ENCODE assay signal across 8 cellular contexts in the genomic region with DNA sequence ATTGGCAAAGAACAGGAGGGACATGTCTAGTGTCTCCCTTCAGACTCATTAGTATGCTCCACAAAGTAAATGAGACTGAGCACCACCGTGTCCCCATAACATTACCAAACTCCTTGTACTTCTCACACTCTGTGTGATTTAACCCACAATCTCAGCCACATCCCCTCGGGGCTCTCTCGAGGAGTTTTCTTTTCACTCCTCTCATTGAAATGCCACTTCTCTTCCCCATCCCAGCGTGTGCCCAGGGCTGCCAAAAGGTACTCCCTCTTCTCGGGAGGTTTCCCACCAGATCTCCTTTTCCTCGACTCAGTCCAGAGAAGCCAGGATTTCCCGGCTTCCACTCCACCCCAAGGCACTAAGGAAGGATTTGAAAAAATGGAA. TPM values are rescaled to one million over a fixed set of nuclear protein-coding genes. Genes with fewer than 3 reads are reported as not detected.
DNase-seq lines count a peak whose midpoint lies in the region; ATAC-seq, FAIRE-seq and TF ChIP-seq lines count a peak whose summit lies in the region.

No MANE protein-coding gene starts in this region.

- peaks cover 0 to 7% (median 0%) of the 10 kb centered on the region in 3 donors for H3K36me3 Mint-ChIP-seq in CD8-positive, alpha-beta memory T cell

- H3K4me1 ChIP-seq in CD8-positive, alpha-beta memory T cell (ENCODE audit: insufficient read depth, low read length), result peaks cover 21% of the 10 kb centered on the region
- H3K4me1 ChIP-seq in KMS-11 (ENCODE audit: low read depth, poor library complexity, severe bottlenecking), result peaks cover 15% of the 10 kb centered on the region
- H3K4me1 ChIP-seq in kidney (ENCODE audit: control insufficient read depth in 1 of 2, insufficient read depth in 1 of 2, low read depth in 1 of 2, low read length in 2 of 2), result peaks cover 6 to 13% of the 10 kb centered on the region in 2 donors
- H3K4me1 ChIP-seq in subcutaneous abdominal adipose tissue (ENCODE audit: control insufficient read depth in 5 of 5, insufficient read depth in 5 of 5, low read length in 5 of 5), result peaks cover 0 to 32% (median 27%) of the 10 kb centered on the region in 5 donors

- DNase-seq in CD8-positive, alpha-beta memory T cell, result peak in 2 of 5 donors; percentile 10 to 18
- no peak for DNase-seq in astrocyte of the cerebellum (ENCODE audit: low read depth)
- no peak for DNase-seq in kidney
- DNase-seq in NCI-H128 (lab: John Stamatoyannopoulos, UW; ENCODE audit: unreplicated experiment), result no peak

- no peaks in the 10 kb centered on the region for H3K36me3 ChIP-seq in CD8-positive, alpha-beta memory T cell (ENCODE audit: insufficient read depth, low read length)
- H3K36me3 ChIP-seq in KMS-11 (ENCODE audit: insufficient read depth) (no peaks in the 10 kb centered on the region), kidney (ENCODE audit: control insufficient read depth in 1 of 2, insufficient read depth in 2 of 2, low read length in 2 of 2) (no peaks in the 10 kb centered on the region), subcutaneous abdominal adipose tissue (ENCODE audit: control insufficient read depth in 5 of 5, insufficient read depth in 5 of 5, low read length in 5 of 5) (peaks cover 0 to 2% (median 0%) of the 10 kb centered on the region in 5 donors)

- in situ Hi-C loops in astrocyte of the cerebellum (cut with HindIII; ENCODE audit: low sequenced_read_pairs), result no loop called here

- peaks cover 5 to 7% of the 10 kb centered on the region in 2 donors for H3K27me3 Mint-ChIP-seq in CD8-positive, alpha-beta memory T cell

- POLR2A ChIA-PET in CD8-positive, alpha-beta memory T cell (lab: Charles Lee), result no interaction called here

- no peak for TF ChIP-seq CTCF in KMS-11 (conservative IDR thresholded peaks at IDR 0.05; ENCODE audit: low read depth, low read length)
- no peak for TF ChIP-seq CTCF in astrocyte of the cerebellum (IDR thresholded peaks at IDR 0.05; ENCODE audit: low read depth, low read length, missing control alignments)
- TF ChIP-seq CTCF in kidney (IDR thresholded peaks at IDR 0.05; ENCODE audit: borderline replicate concordance, extremely low read depth, insufficient read depth), result no peak

- H3K4me2 ChIP-seq in KMS-11, result peak overlapping the region; percentile 56

- peak overlapping the region; percentile 80 for H2AFZ ChIP-seq in KMS-11 (ENCODE audit: low read depth)

- H3K4me3 ChIP-seq in CD8-positive, alpha-beta memory T cell (ENCODE audit: low read length), result peak overlapping the region; percentile 29
- no peak overlapping the region for H3K4me3 ChIP-seq in KMS-11 (IDR thresholded peaks at IDR 0.05; ENCODE audit: insufficient read depth, low read depth, low read length)
- peak overlapping the region; percentile 92 for H3K4me3 ChIP-seq in astrocyte of the cerebellum (ENCODE audit: low read depth, low read length)
- H3K4me3 ChIP-seq in kidney (ENCODE audit: low read length in 2 of 2), result peak overlapping the region; percentile 78
- H3K4me3 ChIP-seq in subcutaneous abdominal adipose tissue (ENCODE audit: low read depth in 1 of 5, low read length in 5 of 5), result peak overlapping the region; percentile 80 to 91 (median 86)

- H3K27ac ChIP-seq in CD8-positive, alpha-beta memory T cell (ENCODE audit: low read depth, low read length), result no peak overlapping the region
- no peak overlapping the region for H3K27ac ChIP-seq in KMS-11
- H3K27ac ChIP-seq in kidney (ENCODE audit: low read depth in 2 of 2, low read length in 2 of 2), result peak overlapping the region; percentile 77 to 82
- H3K27ac ChIP-seq in subcutaneous abdominal adipose tissue (ENCODE audit: low read depth, low read length), result peak overlapping the region; percentile 87

- no peaks in the 10 kb centered on the region for H3K27me3 ChIP-seq in CD8-positive, alpha-beta memory T cell (ENCODE audit: insufficient read depth, low read length, poor library complexity, severe bottlenecking)
- H3K27me3 ChIP-seq in KMS-11 (ENCODE audit: insufficient read depth, low read depth), result no peaks in the 10 kb centered on the region
- no peaks in the 10 kb centered on the region for H3K27me3 ChIP-seq in subcutaneous abdominal adipose tissue (ENCODE audit: control insufficient read depth in 5 of 5, insufficient read depth in 4 of 5, low read length in 5 of 5)

- peaks cover 15 to 22% (median 18%) of the 10 kb centered on the region in 3 donors for H3K4me1 Mint-ChIP-seq in CD8-positive, alpha-beta memory T cell

- CTCF ChIA-PET in CD8-positive, alpha-beta memory T cell (lab: Charles Lee), result interaction anchor here (2.2 kb wide), 1 partner anchor 38 kb away, joined by 9 read pairs; no protein-coding TSS in a partner anchor

- H3K4me3 Mint-ChIP-seq in CD8-positive, alpha-beta memory T cell, result peak overlapping the region; percentile 81 to 94 (median 92)

- peak overlapping the region; percentile 12 to 92 (median 68) for H3K27ac Mint-ChIP-seq in CD8-positive, alpha-beta memory T cell

- H3K9me3 ChIP-seq in CD8-positive, alpha-beta memory T cell (ENCODE audit: low read length), result no peaks in the 10 kb centered on the region
- no peaks in the 10 kb centered on the region for H3K9me3 ChIP-seq in kidney (ENCODE audit: control insufficient read depth in 1 of 2, low read length in 2 of 2)
- no peaks in the 10 kb centered on the region for H3K9me3 ChIP-seq in subcutaneous abdominal adipose tissue (ENCODE audit: control insufficient read depth in 5 of 5, low read length in 5 of 5)

- H3K9me3 Mint-ChIP-seq in CD8-positive, alpha-beta memory T cell, result no peaks in the 10 kb centered on the region

- H4K20me1 ChIP-seq in KMS-11 (ENCODE audit: insufficient read depth), result no peaks in the 10 kb centered on the region

- H3K9ac ChIP-seq in KMS-11 (peak overlapping the region; percentile 14; the same call in 1 of the 2 replicates), kidney (ENCODE audit: low read length in 2 of 2) (peak overlapping the region; percentile 87 to 94), subcutaneous abdominal adipose tissue (ENCODE audit: low read length in 5 of 5) (peak overlapping the region; percentile 72 to 89 (median 81))

- H3K79me2 ChIP-seq in KMS-11 (ENCODE audit: insufficient read depth, low read depth), result no peaks in the 10 kb centered on the region

- no peak for FAIRE-seq in kidney (lab: Jason Lieb, UNC)

- intact Hi-C loops in kidney (cut with DNase I), result no loop called here

- ATAC-seq in HG03354 (IDR thresholded peaks at IDR 0.05; ENCODE audit: poor library complexity, severe bottlenecking, unreplicated experiment) (no peak), HG02642 (IDR thresholded peaks at IDR 0.05; ENCODE audit: poor library complexity, unreplicated experiment) (no peak)

RNA-seq across cellular contexts. Expression of a gene that starts 1.1 kb away (rescaled TPM):
- total RNA-seq in CD8-positive, alpha-beta memory T cell, result 1 to 10 TPM; 6.1 to 7.1 TPM
- polyA plus RNA-seq in CD8-positive, alpha-beta memory T cell, result 0.86 TPM
- 68.6 TPM for total RNA-seq in kidney
- polyA plus RNA-seq in kidney (ENCODE audit: insufficient read depth, low read depth, low replicate concordance), result 17.2 TPM

Comparison
In these comparisons a context has a peak if more than half of its experiments do, and no peak if none do; other contexts are left out.
1. H3K27ac ChIP-seq: peak in kidney (2 of 2) and subcutaneous abdominal adipose tissue (single experiment); none in CD8-positive, alpha-beta memory T cell (single experiment) and KMS-11 (single experiment).
2. H3K9ac ChIP-seq: peak in every context shown above with its lines; median percentile 90 in kidney; 81 in subcutaneous abdominal adipose tissue; 14 in KMS-11.